Comparison of ENCODE assay signal across 22 cellular contexts in the genomic region with DNA sequence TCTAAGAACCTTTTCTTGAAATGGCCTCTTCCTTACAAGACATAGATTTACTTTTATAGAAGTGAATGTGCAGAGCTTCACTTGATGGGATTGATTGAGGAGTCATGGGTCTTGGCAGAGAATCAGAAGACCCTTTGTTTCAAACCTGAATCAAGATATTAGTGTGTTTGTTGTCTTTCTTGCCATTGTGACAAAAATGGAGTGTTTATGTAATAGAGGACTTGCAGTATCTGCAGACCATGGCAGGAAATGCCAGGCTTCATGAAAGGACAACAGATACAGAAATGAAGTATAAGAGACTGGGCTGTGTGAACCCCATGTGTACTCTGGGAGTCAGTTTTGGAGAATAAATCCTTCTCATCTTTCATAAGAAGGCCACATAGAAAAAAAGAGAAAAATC.
"Had no signal": no experiment of that assay in that cellular context is flagged by ENCODE, and none has a peak within 500 bp of the region (broad histone marks: within the 10 kb centered on the region; RNA-seq: fewer than 3 reads in every experiment).

No MANE protein-coding gene starts in this region.

- H3K4me3 ChIP-seq: coronary artery, dorsolateral prefrontal cortex, esophagus muscularis mucosa, gastrocnemius medialis, heart left ventricle, hepatocyte, left lung, lower lobe of right lung, mucosa of descending colon had no signal

- H3K4me1 ChIP-seq: foreskin keratinocyte, left lung had no signal

- H3K27ac ChIP-seq: coronary artery, esophagus muscularis mucosa, foreskin keratinocyte, gastrocnemius medialis, heart left ventricle, hepatocyte, left lung, lower lobe of right lung had no signal

- H3K27me3 ChIP-seq: dorsolateral prefrontal cortex, esophagus muscularis mucosa, foreskin keratinocyte, gastrocnemius medialis, heart left ventricle, hepatocyte, left lung had no signal

- H3K9me3 ChIP-seq: esophagus muscularis mucosa, gastrocnemius medialis, heart left ventricle, left lung, lower lobe of right lung, mucosa of descending colon had no signal

- DNase-seq: dermis blood vessel endothelial cell; dorsolateral prefrontal cortex; effector CD4-positive, alpha-beta T cell; effector memory CD4-positive, alpha-beta T cell; foreskin keratinocyte; gastrocnemius medialis; heart left ventricle; hypothalamus; immature natural killer cell; islet precursor cell; kidney; kidney glomerular epithelial cell; left cardiac atrium; left lung; left ventricle myocardium superior; lower lobe of right lung; mesenchymal stem cell; mucosa of descending colon; naive B cell had no signal
